8 cellular contexts compared by ENCODE assay signal in genomic region chr1:72283204-72284083, GRCh38.
DNase-seq lines count a peak whose midpoint lies in the region; ATAC-seq and TF ChIP-seq lines count a peak whose summit lies in the region.

No MANE protein-coding gene starts in this region.

- no peaks in the 10 kb centered on the region for H3K36me3 ChIP-seq in WERI-Rb-1

- H3K4me1 Mint-ChIP-seq in memory B cell = peaks cover 13% of the 10 kb centered on the region

- H3K27ac ChIP-seq in WERI-Rb-1 (peak overlapping the region; percentile 73), epithelial cell of prostate (peak overlapping the region; percentile 90), substantia nigra (ENCODE audit: low read depth, low read length, poor library complexity, severe bottlenecking) (peak overlapping the region; percentile 99)

- no peak overlapping the region for H3K4me3 Mint-ChIP-seq in memory B cell

- peaks cover 2% of the 10 kb centered on the region for H3K36me3 Mint-ChIP-seq in memory B cell

- H3K27ac Mint-ChIP-seq in memory B cell = no peak overlapping the region

- TF ChIP-seq CTCF in WERI-Rb-1 (IDR thresholded peaks at IDR 0.05; ENCODE audit: low read depth, low read length) = no peak

- peak overlapping the region; percentile 99 for H3K4me3 ChIP-seq in WERI-Rb-1 (ENCODE audit: low read depth, low read length)

- DNase-seq in EH (ENCODE audit: low read depth) (peak; percentile 80), NCI-H2029 treated with DMSO at 0.1 percent for 48 hours (lab: John Stamatoyannopoulos, UW) (peak; percentile 50), WERI-Rb-1 (peak; percentile 81), epithelial cell of prostate (ENCODE audit: low read depth, low spot score) (no peak), memory B cell (ENCODE audit: low spot score in 2 of 2) (peak in 1 of 2 donors; percentile 13), substantia nigra (lab: John Stamatoyannopoulos, UW) (peak in 46 of 49 donors; percentile 53 to 91 (median 78))
- no peak for DNase-seq in activated CD4-positive, CD25-positive, alpha-beta regulatory T cell (lab: John Stamatoyannopoulos, UW)

- H3K9me3 Mint-ChIP-seq in memory B cell = no peaks in the 10 kb centered on the region

- ATAC-seq in HG02571 (IDR thresholded peaks at IDR 0.05; ENCODE audit: unreplicated experiment) (peak; percentile 10), memory B cell (ENCODE audit: low read depth) (peak; percentile 32)

- H3K9me3 ChIP-seq in WERI-Rb-1 (ENCODE audit: severe bottlenecking) = no peaks in the 10 kb centered on the region

- peaks cover 11% of the 10 kb centered on the region for H3K27me3 Mint-ChIP-seq in memory B cell

- no peaks in the 10 kb centered on the region for H3K27me3 ChIP-seq in WERI-Rb-1 (ENCODE audit: insufficient read depth, low read depth, severe bottlenecking)

Comparison
In these comparisons a context has a peak if more than half of its experiments do, and no peak if none do; other contexts are left out.
1. DNase-seq: peak in EH (single experiment), NCI-H2029 treated with DMSO at 0.1 percent for 48 hours (single experiment), WERI-Rb-1 (single experiment) and substantia nigra (46 of 49); none in epithelial cell of prostate (single experiment) and activated CD4-positive, CD25-positive, alpha-beta regulatory T cell (0 of 4).
2. Peak in every context shown above with its lines, with median percentiles within 50 percentile points of each other: H3K27ac ChIP-seq.